ENCODE assay signal across 2 cellular contexts in the genomic region with DNA sequence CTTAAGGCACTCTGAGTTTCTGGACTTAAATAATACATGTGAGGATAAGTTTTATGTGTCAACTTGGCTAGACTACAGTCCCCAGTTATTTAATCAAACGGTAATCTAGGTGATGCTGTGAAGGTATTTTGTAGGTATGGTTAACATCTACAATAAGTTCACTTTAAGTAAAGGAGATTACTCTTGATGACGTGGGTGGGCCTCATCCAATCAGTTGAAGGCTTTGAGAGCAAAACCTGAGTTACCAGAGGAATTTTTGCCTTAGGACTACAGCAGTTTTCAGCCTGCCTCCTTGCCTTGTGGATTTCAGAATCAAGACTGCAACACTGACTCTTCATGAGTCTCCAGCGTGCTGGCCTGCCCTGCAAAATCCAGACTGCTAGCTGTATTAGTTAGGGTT.
A peak's percentile ranks its signal among the peaks of the same experiment; 100 is the strongest.
TF ChIP-seq lines count a peak whose summit lies in the region.

No MANE protein-coding gene starts in this region.

TF ChIP-seq in HEK293, 187 proteins besides CTCF, POLR2A, EP300 and RAD21:
- TF ChIP-seq ZNF664 (tag by site-specific recombination; IDR thresholded peaks at IDR 0.05) (no peak), BCL11A (tag by site-specific recombination; IDR thresholded peaks at IDR 0.05; ENCODE audit: low read depth) (no peak), ZNF214 (tag by site-specific recombination; IDR thresholded peaks at IDR 0.05; ENCODE audit: borderline replicate concordance) (no peak), ZNF747 (tag by site-specific recombination; IDR thresholded peaks at IDR 0.05) (no peak), ZNF558 (tag by site-specific recombination; IDR thresholded peaks at IDR 0.05) (no peak), ZNF10 (tag by site-specific recombination; IDR thresholded peaks at IDR 0.05) (peak; percentile 95)
- TF ChIP-seq, protein P1, sequence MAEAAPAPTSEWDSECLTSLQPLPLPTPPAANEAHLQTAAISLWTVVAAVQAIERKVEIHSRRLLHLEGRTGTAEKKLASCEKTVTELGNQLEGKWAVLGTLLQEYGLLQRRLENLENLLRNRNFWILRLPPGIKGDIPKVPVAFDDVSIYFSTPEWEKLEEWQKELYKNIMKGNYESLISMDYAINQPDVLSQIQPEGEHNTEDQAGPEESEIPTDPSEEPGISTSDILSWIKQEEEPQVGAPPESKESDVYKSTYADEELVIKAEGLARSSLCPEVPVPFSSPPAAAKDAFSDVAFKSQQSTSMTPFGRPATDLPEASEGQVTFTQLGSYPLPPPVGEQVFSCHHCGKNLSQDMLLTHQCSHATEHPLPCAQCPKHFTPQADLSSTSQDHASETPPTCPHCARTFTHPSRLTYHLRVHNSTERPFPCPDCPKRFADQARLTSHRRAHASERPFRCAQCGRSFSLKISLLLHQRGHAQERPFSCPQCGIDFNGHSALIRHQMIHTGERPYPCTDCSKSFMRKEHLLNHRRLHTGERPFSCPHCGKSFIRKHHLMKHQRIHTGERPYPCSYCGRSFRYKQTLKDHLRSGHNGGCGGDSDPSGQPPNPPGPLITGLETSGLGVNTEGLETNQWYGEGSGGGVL (tag by site-specific recombination; IDR thresholded peaks at IDR 0.05), result no peak

TF ChIP-seq in K562, 482 proteins besides CTCF, POLR2A, EP300 and RAD21:
- TF ChIP-seq, protein P2, sequence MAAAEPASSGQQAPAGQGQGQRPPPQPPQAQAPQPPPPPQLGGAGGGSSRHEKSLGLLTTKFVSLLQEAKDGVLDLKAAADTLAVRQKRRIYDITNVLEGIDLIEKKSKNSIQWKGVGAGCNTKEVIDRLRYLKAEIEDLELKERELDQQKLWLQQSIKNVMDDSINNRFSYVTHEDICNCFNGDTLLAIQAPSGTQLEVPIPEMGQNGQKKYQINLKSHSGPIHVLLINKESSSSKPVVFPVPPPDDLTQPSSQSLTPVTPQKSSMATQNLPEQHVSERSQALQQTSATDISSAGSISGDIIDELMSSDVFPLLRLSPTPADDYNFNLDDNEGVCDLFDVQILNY (CRISPR knock-in tag; IDR thresholded peaks at IDR 0.05), result no peak
- peak; percentile 72; the same call in 1 of the 2 replicates for TF ChIP-seq ZNF134 (CRISPR knock-in tag; conservative IDR thresholded peaks at IDR 0.05)
